ENCODE assay signal across 18 cellular contexts in genomic region chr10:46231087-46231486, GRCh38. TPM values are rescaled to one million over a fixed set of nuclear protein-coding genes. Genes with fewer than 3 reads are reported as not detected.
"Had no signal": no experiment of that assay in that cellular context is flagged by ENCODE, and none has a peak within 500 bp of the region (broad histone marks: within the 10 kb centered on the region; RNA-seq: fewer than 3 reads in every experiment).

No MANE protein-coding gene starts in this region.

- H3K27ac ChIP-seq: adrenal gland, cardiac muscle cell, gastroesophageal sphincter, heart right ventricle, parathyroid adenoma, transverse colon had no signal

- DNase-seq: activated CD4-positive, alpha-beta memory T cell treated with anti-CD3 and anti-CD28 coated beads, Interleukin-2, amount 10 ng/mL, durations not matched to agents 7 days and 5 days; activated effector memory CD4-positive, alpha-beta T cell treated with anti-CD3 and anti-CD28 coated beads, Interleukin-2, amount 50 U/mL, for 16 hours; left cardiac atrium; naive B cell; retina; stimulated activated CD4-positive, alpha-beta T cell treated with anti-CD3 and anti-CD28 coated beads, Interleukin-15, amount 100 ng/mL, for 24 hours; stimulated activated CD4-positive, alpha-beta T cell treated with anti-CD3 and anti-CD28 coated beads, Interleukin-4, amount 100 ng/mL, for 1 hour; stimulated activated naive CD4-positive, alpha-beta T cell; substantia nigra; transverse colon had no signal

- H3K9me3 Mint-ChIP-seq: activated CD4-positive, alpha-beta memory T cell treated with anti-CD3 and anti-CD28 coated beads, Interleukin-2, amount 10 ng/mL, durations not matched to agents 7 days and 5 days had no signal

- H3K27me3 Mint-ChIP-seq: activated CD4-positive, alpha-beta memory T cell treated with anti-CD3 and anti-CD28 coated beads, Interleukin-2, amount 10 ng/mL, durations not matched to agents 7 days and 5 days; naive B cell had no signal

- H3K4me1 ChIP-seq: adrenal gland, gastroesophageal sphincter, parathyroid adenoma had no signal

- H3K4me3 Mint-ChIP-seq: activated CD4-positive, alpha-beta memory T cell treated with anti-CD3 and anti-CD28 coated beads, Interleukin-2, amount 10 ng/mL, durations not matched to agents 7 days and 5 days; naive B cell had no signal

- H3K36me3 ChIP-seq: adrenal gland, cardiac muscle cell, gastroesophageal sphincter, heart right ventricle, transverse colon had no signal

- H3K4me3 ChIP-seq: adrenal gland, cardiac muscle cell, gastroesophageal sphincter, heart right ventricle, lung, transverse colon had no signal

- H3K27me3 ChIP-seq: adrenal gland, cardiac muscle cell, transverse colon had no signal

- H3K9me3 ChIP-seq: adrenal gland, transverse colon had no signal

- H3K27ac Mint-ChIP-seq: activated CD4-positive, alpha-beta memory T cell treated with anti-CD3 and anti-CD28 coated beads, Interleukin-2, amount 10 ng/mL, durations not matched to agents 7 days and 5 days; naive B cell had no signal

- H3K4me1 Mint-ChIP-seq: activated CD4-positive, alpha-beta memory T cell treated with anti-CD3 and anti-CD28 coated beads, Interleukin-2, amount 10 ng/mL, durations not matched to agents 7 days and 5 days had no signal

RNA-seq across cellular contexts. Expression of gene ANTXRL, which starts 55.7 kb away (rescaled TPM):
- total RNA-seq: activated CD4-positive, alpha-beta memory T cell treated with anti-CD3 and anti-CD28 coated beads, Interleukin-2, amount 10 ng/mL, durations not matched to agents 7 days and 5 days; cardiac muscle cell; gastroesophageal sphincter; left cardiac atrium; lung; skeletal muscle tissue; T-helper 1 cell treated with Interleukin-12 subunit alpha and Interleukin-12 subunit beta and Interleukin-4 antibody, amounts not matched to agents 30 ng/mL and 1 ng/mL, for 36 hours; transverse colon had no signal
- polyA plus RNA-seq: cardiac muscle cell, lung had no signal
